In the genomic region with DNA sequence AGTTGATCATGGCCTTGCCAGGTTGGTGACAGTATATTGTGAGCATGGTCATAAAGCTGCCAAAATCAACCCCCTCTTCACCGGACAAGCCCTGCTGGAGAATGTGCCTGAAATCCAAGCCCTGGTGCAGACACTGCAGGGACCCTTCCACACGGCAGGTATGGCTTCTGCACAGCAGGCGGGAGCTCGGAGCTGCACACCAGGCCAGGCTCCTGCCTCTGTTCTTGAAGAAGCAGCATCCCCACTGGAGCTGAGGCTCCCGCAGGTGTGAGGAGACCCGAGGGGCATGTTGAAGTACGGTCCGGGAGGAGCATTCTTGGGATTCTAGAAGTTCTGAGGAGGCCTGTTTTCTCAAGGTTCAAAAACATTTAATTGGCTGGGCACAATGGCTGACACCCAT, we compare ENCODE assay signal across 30 cellular contexts.
"Had no signal": no experiment of that assay in that cellular context is flagged by ENCODE, and none has a peak within 500 bp of the region (broad histone marks: within the 10 kb centered on the region; RNA-seq: fewer than 3 reads in every experiment).

No MANE protein-coding gene starts in this region.

- H3K4me1 ChIP-seq: adrenal gland, esophagus muscularis mucosa, left ventricle myocardium inferior, uterus had no signal

- H3K36me3 ChIP-seq: uterus, WERI-Rb-1 had no signal

- DNase-seq: activated CD4-positive, alpha-beta memory T cell treated with anti-CD3 and anti-CD28 coated beads for 36 hours; activated CD4-positive, alpha-beta T cell treated with anti-CD3 and anti-CD28 coated beads, Interleukin-2, amount 10 ng/mL, durations not matched to agents 24 days and 14 days; activated CD4-positive, CD25-positive, alpha-beta regulatory T cell treated with anti-CD3 and anti-CD28 coated beads, Interleukin-2, amount 50 U/mL, for 72 hours; activated CD8-positive, alpha-beta memory T cell treated with anti-CD3 and anti-CD28 coated beads, Interleukin-2, amount 50 U/mL, for 4 hours; activated effector memory CD4-positive, alpha-beta T cell treated with anti-CD3 and anti-CD28 coated beads, Interleukin-2, amount 50 U/mL, for 16 hours; activated naive CD4-positive, alpha-beta T cell treated with anti-CD3 and anti-CD28 coated beads for 36 hours; activated naive CD8-positive, alpha-beta T cell treated with anti-CD3 and anti-CD28 coated beads for 36 hours; activated T-cell treated with anti-CD3 and anti-CD28 coated beads, Interleukin-2, amount 50 U/mL, for 1 hour; adrenal gland; aorta; caudate nucleus; heart left ventricle; hypothalamus; left ventricle myocardium inferior; mucosa of descending colon; stimulated activated CD4-positive, alpha-beta T cell treated with anti-CD3 and anti-CD28 coated beads, Interleukin-4, amount 100 ng/mL, for 24 hours; T1000; uterus; WERI-Rb-1 had no signal

- ATAC-seq: heart left ventricle; mucosa of descending colon; sciatic nerve; stimulated activated effector memory CD8-positive, alpha-beta T cell treated with anti-CD3 and anti-CD28 coated beads, Interleukin-12 subunit alpha, Interleukin-12 subunit beta, amount 100 ng/mL, for 72 hours had no signal

- H3K9me3 ChIP-seq: adrenal gland, esophagus muscularis mucosa, heart left ventricle, left ventricle myocardium inferior, mucosa of descending colon, uterus had no signal

- H3K27me3 ChIP-seq: adrenal gland, esophagus muscularis mucosa, foreskin keratinocyte, heart left ventricle, uterus had no signal

- H3K27me3 Mint-ChIP-seq: activated CD4-positive, alpha-beta memory T cell treated with anti-CD3 and anti-CD28 coated beads for 36 hours; activated CD4-positive, alpha-beta T cell treated with anti-CD3 and anti-CD28 coated beads, Interleukin-2, amount 10 ng/mL, durations not matched to agents 24 days and 14 days; activated naive CD8-positive, alpha-beta T cell treated with anti-CD3 and anti-CD28 coated beads for 36 hours; brain; type B pancreatic cell had no signal

- H3K27ac ChIP-seq: adrenal gland, esophagus muscularis mucosa, heart left ventricle, left ventricle myocardium inferior, skin epidermis, uterus, WERI-Rb-1 had no signal

- H3K9me3 Mint-ChIP-seq: activated CD4-positive, alpha-beta memory T cell treated with anti-CD3 and anti-CD28 coated beads for 36 hours; activated CD4-positive, alpha-beta T cell treated with anti-CD3 and anti-CD28 coated beads, Interleukin-2, amount 10 ng/mL, durations not matched to agents 24 days and 14 days; activated naive CD4-positive, alpha-beta T cell treated with anti-CD3 and anti-CD28 coated beads for 36 hours; activated naive CD8-positive, alpha-beta T cell treated with anti-CD3 and anti-CD28 coated beads for 36 hours; activated T-helper 1 cell treated with anti-CD3 and anti-CD28 coated beads, Interleukin-12 subunit alpha, Interleukin-12 subunit beta, Interleukin-2, Interleukin-4 antibody, amounts not matched to agents 30 ng/mL and 10 ng/mL and 1 ng/mL, durations not matched to agents 14 hours and 24 hours and 36 hours; brain; nephron; stimulated activated effector memory CD8-positive, alpha-beta T cell treated with anti-CD3 and anti-CD28 coated beads, Interleukin-12 subunit alpha, Interleukin-12 subunit beta, amount 100 ng/mL, for 72 hours; T-helper 1 cell treated with Interleukin-12 subunit alpha and Interleukin-12 subunit beta and Interleukin-4 antibody, amounts not matched to agents 30 μg/mL and 1 μg/mL, for 36 hours; type B pancreatic cell had no signal

- H3K27ac Mint-ChIP-seq: activated CD4-positive, alpha-beta memory T cell treated with anti-CD3 and anti-CD28 coated beads for 36 hours; activated CD4-positive, alpha-beta T cell treated with anti-CD3 and anti-CD28 coated beads, Interleukin-2, amount 10 ng/mL, durations not matched to agents 24 days and 14 days; activated naive CD4-positive, alpha-beta T cell treated with anti-CD3 and anti-CD28 coated beads for 36 hours; activated naive CD8-positive, alpha-beta T cell treated with anti-CD3 and anti-CD28 coated beads for 36 hours; activated T-helper 1 cell treated with anti-CD3 and anti-CD28 coated beads, Interleukin-12 subunit alpha, Interleukin-12 subunit beta, Interleukin-2, Interleukin-4 antibody, amounts not matched to agents 30 ng/mL and 10 ng/mL and 1 ng/mL, durations not matched to agents 14 hours and 24 hours and 36 hours; brain; nephron; stimulated activated effector memory CD8-positive, alpha-beta T cell treated with anti-CD3 and anti-CD28 coated beads, Interleukin-12 subunit alpha, Interleukin-12 subunit beta, amount 100 ng/mL, for 72 hours; T-helper 1 cell treated with Interleukin-12 subunit alpha and Interleukin-12 subunit beta and Interleukin-4 antibody, amounts not matched to agents 30 μg/mL and 1 μg/mL, for 36 hours; type B pancreatic cell had no signal

- H3K4me3 ChIP-seq: adrenal gland, esophagus muscularis mucosa, heart left ventricle, left ventricle myocardium inferior, lung, mucosa of descending colon, skin epidermis, uterus had no signal

- H3K4me1 Mint-ChIP-seq: activated naive CD8-positive, alpha-beta T cell treated with anti-CD3 and anti-CD28 coated beads for 36 hours; brain; nephron; stimulated activated effector memory CD8-positive, alpha-beta T cell treated with anti-CD3 and anti-CD28 coated beads, Interleukin-12 subunit alpha, Interleukin-12 subunit beta, amount 100 ng/mL, for 72 hours had no signal

- H3K4me3 Mint-ChIP-seq: activated CD4-positive, alpha-beta memory T cell treated with anti-CD3 and anti-CD28 coated beads for 36 hours; activated CD4-positive, alpha-beta T cell treated with anti-CD3 and anti-CD28 coated beads, Interleukin-2, amount 10 ng/mL, durations not matched to agents 24 days and 14 days; activated naive CD4-positive, alpha-beta T cell treated with anti-CD3 and anti-CD28 coated beads for 36 hours; activated naive CD8-positive, alpha-beta T cell treated with anti-CD3 and anti-CD28 coated beads for 36 hours; activated T-helper 1 cell treated with anti-CD3 and anti-CD28 coated beads, Interleukin-12 subunit alpha, Interleukin-12 subunit beta, Interleukin-2, Interleukin-4 antibody, amounts not matched to agents 30 ng/mL and 10 ng/mL and 1 ng/mL, durations not matched to agents 14 hours and 24 hours and 36 hours; brain; nephron; stimulated activated effector memory CD8-positive, alpha-beta T cell treated with anti-CD3 and anti-CD28 coated beads, Interleukin-12 subunit alpha, Interleukin-12 subunit beta, amount 100 ng/mL, for 72 hours; T-helper 1 cell treated with Interleukin-12 subunit alpha and Interleukin-12 subunit beta and Interleukin-4 antibody, amounts not matched to agents 30 μg/mL and 1 μg/mL, for 36 hours; type B pancreatic cell had no signal
